Comparison of ENCODE assay signal across 9 cellular contexts in genomic region chr17:38585056-38585804, GRCh38. TPM values are rescaled to one million over a fixed set of nuclear protein-coding genes. Genes with fewer than 3 reads are reported as not detected.
DNase-seq lines count a peak whose midpoint lies in the region; TF ChIP-seq lines count a peak whose summit lies in the region.
"Had no signal": no experiment of that assay in that cellular context is flagged by ENCODE, and none has a peak within 500 bp of the region (broad histone marks: within the 10 kb centered on the region; RNA-seq: fewer than 3 reads in every experiment).

No MANE protein-coding gene starts in this region.

- peaks cover 19% of the 10 kb centered on the region; the same call in 1 of the 2 replicates for H3K27me3 ChIP-seq in DOHH2 (ENCODE audit: control insufficient read depth, low read length)
- H3K27me3 ChIP-seq in KMS-11 (ENCODE audit: insufficient read depth, low read depth) = peaks cover 45% of the 10 kb centered on the region
- no peaks in the 10 kb centered on the region for H3K27me3 ChIP-seq in liver (ENCODE audit: control insufficient read depth in 4 of 4, insufficient read depth in 4 of 4, low read length in 3 of 4)

- H3K79me2 ChIP-seq in DOHH2 (ENCODE audit: control insufficient read depth, low read length) (no peaks in the 10 kb centered on the region), KMS-11 (ENCODE audit: insufficient read depth, low read depth) (no peaks in the 10 kb centered on the region)

- H3K9me3 ChIP-seq in DOHH2 (ENCODE audit: control insufficient read depth, insufficient read depth, low read length) = no peaks in the 10 kb centered on the region
- no peaks in the 10 kb centered on the region for H3K9me3 ChIP-seq in liver (ENCODE audit: control insufficient read depth in 4 of 4, low read length in 3 of 4)

- H3K9me2 ChIP-seq in DOHH2 (replicated peaks; ENCODE audit: control insufficient read depth, low read length) = no peaks in the 10 kb centered on the region

- DNase-seq in SW480 (ENCODE audit: low spot score) (peak; percentile 55), RPMI8226 (no peak), HPDE6-E6E7 (ENCODE audit: extremely low spot score) (no peak), OCI-M1 (lab: John Stamatoyannopoulos, UW) (no peak)
- DNase-seq: DMS79, NCI-H1048 had no signal

- H3K4me1 ChIP-seq in DOHH2 (ENCODE audit: control insufficient read depth, low read length) (peaks cover 18% of the 10 kb centered on the region), KMS-11 (ENCODE audit: low read depth, poor library complexity, severe bottlenecking) (peaks cover 8% of the 10 kb centered on the region), liver (ENCODE audit: control insufficient read depth in 4 of 4, insufficient read depth in 4 of 4, low read length in 3 of 4) (peaks cover 6 to 24% (median 15%) of the 10 kb centered on the region in 4 donors)

- 46% methylated on average over 12 of the region's 12 CpGs for WGBS in liver

- peak in 1 of 2 donors; percentile 16 for TF ChIP-seq RAD21 in liver (IDR thresholded peaks at IDR 0.05)

- H3F3A ChIP-seq in DOHH2 (ENCODE audit: control insufficient read depth, insufficient read depth) = no peaks in the 10 kb centered on the region

- peak overlapping the region; percentile 72; the same call in 1 of the 2 replicates for H3K4me2 ChIP-seq in DOHH2 (ENCODE audit: low read length)
- peak overlapping the region; percentile 22; the same call in 1 of the 2 replicates for H3K4me2 ChIP-seq in KMS-11

- H3K27ac ChIP-seq in DOHH2 (ENCODE audit: low read depth, low read length) (no peak overlapping the region), KMS-11 (no peak overlapping the region), liver (ENCODE audit: low read depth in 1 of 2, low read length in 2 of 2) (no peak overlapping the region)

- H3K4me3 ChIP-seq in DOHH2 (ENCODE audit: low read length) (no peak overlapping the region), KMS-11 (IDR thresholded peaks at IDR 0.05; ENCODE audit: insufficient read depth, low read depth, low read length) (no peak overlapping the region), liver (ENCODE audit: low read depth in 1 of 3, low read length in 3 of 3) (no peak overlapping the region)

- no peaks in the 10 kb centered on the region for H4K20me1 ChIP-seq in DOHH2 (ENCODE audit: control insufficient read depth, insufficient read depth, low read depth, low read length)
- H4K20me1 ChIP-seq in KMS-11 (ENCODE audit: insufficient read depth) = no peaks in the 10 kb centered on the region

- peak overlapping the region; percentile 49 for H2AFZ ChIP-seq in KMS-11 (ENCODE audit: low read depth)

- H3K36me3 ChIP-seq in DOHH2 (ENCODE audit: control insufficient read depth, low read length) (no peaks in the 10 kb centered on the region), KMS-11 (ENCODE audit: insufficient read depth) (no peaks in the 10 kb centered on the region), liver (ENCODE audit: control insufficient read depth in 4 of 4, insufficient read depth in 3 of 4, low read depth in 1 of 4, low read length in 3 of 4) (no peaks in the 10 kb centered on the region)

- H3K9ac ChIP-seq in KMS-11 (no peak overlapping the region), liver (ENCODE audit: low read depth in 1 of 2, low read length in 2 of 2) (no peak overlapping the region)

- TF ChIP-seq CTCF in DOHH2 (IDR thresholded peaks at IDR 0.05; ENCODE audit: low read depth, low read length, poor library complexity, severe bottlenecking) (no peak), KMS-11 (conservative IDR thresholded peaks at IDR 0.05; ENCODE audit: low read depth, low read length) (no peak), liver (IDR thresholded peaks at IDR 0.05; ENCODE audit: low read depth, low read length, missing input control) (no peak)

TF ChIP-seq in liver, 16 proteins besides CTCF, POLR2A, EP300 and RAD21:
- TF ChIP-seq NR2F2 (IDR thresholded peaks at IDR 0.05) = peak; percentile 41
- TF ChIP-seq JUND (IDR thresholded peaks at IDR 0.05) = peak in 1 of 2 donors; percentile 29
- TF ChIP-seq SP1 (IDR thresholded peaks at IDR 0.05) = peak; percentile 70
- TF ChIP-seq GABPA (IDR thresholded peaks at IDR 0.05 in 1 of 2, conservative IDR thresholded peaks at IDR 0.05 in 1 of 2) = no peak
- TF ChIP-seq RXRA (IDR thresholded peaks at IDR 0.05) = peak; percentile 41 to 45
- TF ChIP-seq HNF4A (conservative IDR thresholded peaks at IDR 0.05) = peak; percentile 75 to 76

RNA-seq across cellular contexts. Expression of gene SRCIN1, which starts 20.5 kb away (rescaled TPM):
- total RNA-seq in liver = 1 to 10 TPM in 1 of 2 donors, under 1 TPM in 1; 0.05 to 3.2 TPM
- 1 to 10 TPM; 2.2 to 5.3 TPM for polyA plus RNA-seq in liver
